In the genomic region with DNA sequence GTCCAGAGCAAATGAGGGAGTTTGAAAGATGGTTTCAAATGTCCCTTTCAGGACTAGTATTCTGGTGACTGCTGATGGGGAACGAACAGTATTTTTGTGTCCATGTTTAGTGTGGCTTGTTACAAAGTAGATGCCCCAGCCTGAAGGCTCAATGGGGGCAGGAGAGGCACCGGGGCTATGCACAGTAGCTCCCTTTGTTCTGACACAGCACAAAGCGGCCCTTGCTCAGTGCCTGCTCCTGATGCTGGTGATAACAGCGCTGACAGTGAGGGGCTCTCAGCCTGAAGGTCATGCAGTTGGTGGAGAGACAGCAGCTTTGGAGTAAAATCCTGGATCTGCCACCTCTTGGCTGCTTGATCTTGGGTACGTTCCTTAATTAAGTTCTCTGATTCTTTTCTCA, we compare ENCODE assay signal across 22 cellular contexts.
"Had no signal": no experiment of that assay in that cellular context is flagged by ENCODE, and none has a peak within 500 bp of the region (broad histone marks: within the 10 kb centered on the region; RNA-seq: fewer than 3 reads in every experiment).

No MANE protein-coding gene starts in this region.

- DNase-seq: activated CD4-positive, alpha-beta memory T cell treated with anti-CD3 and anti-CD28 coated beads for 36 hours; activated CD4-positive, alpha-beta T cell treated with anti-CD3 and anti-CD28 coated beads, Interleukin-2, amount 10 ng/mL, durations not matched to agents 7 days and 5 days; activated CD4-positive, CD25-positive, alpha-beta regulatory T cell; activated CD8-positive, alpha-beta memory T cell treated with anti-CD3 and anti-CD28 coated beads for 24 hours; activated effector memory CD4-positive, alpha-beta T cell treated with anti-CD3 and anti-CD28 coated beads, Interleukin-2, amount 50 U/mL, for 16 hours; activated naive CD4-positive, alpha-beta T cell treated with Interleukin-2 at 50 U/mL for 16 hours; activated naive CD8-positive, alpha-beta T cell treated with anti-CD3 and anti-CD28 coated beads, Interleukin-2, amount 50 U/mL, for 24 hours; activated T-cell treated with anti-CD3 and anti-CD28 coated beads, Interleukin-2, amount 50 U/mL, for 4 hours; MM.1S; NCI-H1105; NCI-H1436; NCI-H1694 treated with DMSO at 0.1 percent for 48 hours; NCI-H2029 treated with DMSO at 0.1 percent for 48 hours; NCI-H510A treated with DMSO at 0.1 percent for 48 hours; NCI-H69; PC-9; SIG-M5; SK-N-SH; T-helper 1 cell had no signal

- H3K27ac ChIP-seq: cardiac muscle cell, PC-9, VCaP had no signal

- H3K4me2 ChIP-seq: PC-9, SK-N-SH had no signal

- FAIRE-seq: astrocyte had no signal

- H3K9me3 ChIP-seq: SK-N-SH had no signal

- H3K36me3 ChIP-seq: cardiac muscle cell had no signal

- H3K27me3 ChIP-seq: cardiac muscle cell had no signal

- H3K9ac ChIP-seq: SK-N-SH had no signal

- H3K4me3 ChIP-seq: cardiac muscle cell, PC-9 had no signal
